Comparison of ENCODE assay signal across 5 cellular contexts in genomic region chr16:48505705-48506104, GRCh38.
"Had no signal": no experiment of that assay in that cellular context is flagged by ENCODE, and none has a peak within 500 bp of the region (broad histone marks: within the 10 kb centered on the region; RNA-seq: fewer than 3 reads in every experiment).

No MANE protein-coding gene starts in this region.

- H3K4me2 ChIP-seq: GM23338 had no signal

- DNase-seq: H9, HCEC 1CT had no signal

- H3K27ac Mint-ChIP-seq: GM23338, H9 had no signal

- H3K27ac ChIP-seq: HL-60 had no signal

- H3K4me1 Mint-ChIP-seq: GM23338, H9, IgD-negative memory B cell had no signal

- H2AFZ ChIP-seq: GM23338 had no signal

- H3K9me3 Mint-ChIP-seq: IgD-negative memory B cell had no signal

- H3K4me3 Mint-ChIP-seq: GM23338, H9 had no signal

- ATAC-seq: GM23338 had no signal

- H3K4me3 ChIP-seq: GM23338 had no signal
